32 cellular contexts compared by ENCODE assay signal in the genomic region with DNA sequence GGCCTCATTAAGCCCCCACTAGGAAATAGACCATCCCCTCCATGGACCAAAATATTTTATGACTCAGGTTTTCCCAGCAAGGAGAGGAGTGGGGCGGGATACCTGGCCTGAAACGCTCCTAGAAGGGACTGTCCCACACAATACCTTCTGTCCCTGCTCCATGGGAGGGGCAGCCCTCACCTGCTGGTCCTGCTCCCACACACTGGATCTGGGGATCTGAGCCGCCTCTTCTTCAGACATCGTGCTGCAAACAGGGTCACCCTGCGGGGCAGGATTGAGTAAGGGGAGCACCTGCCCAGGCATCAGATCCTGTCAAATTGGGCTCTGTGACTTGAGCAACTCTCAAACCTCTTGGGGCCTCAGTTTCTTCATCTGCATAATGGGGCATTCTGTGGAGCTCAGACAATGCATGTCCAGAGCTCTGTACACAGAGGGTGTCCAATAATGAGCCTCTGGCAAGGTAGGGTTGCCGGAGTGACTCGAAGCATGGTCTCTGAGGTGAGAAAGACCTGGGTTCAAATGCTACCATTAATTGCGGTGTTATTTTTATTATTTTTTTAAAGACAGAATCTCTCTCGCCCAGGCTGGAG. TPM values are rescaled to one million over a fixed set of nuclear protein-coding genes. Genes with fewer than 3 reads are reported as not detected.
"Had no signal": no experiment of that assay in that cellular context is flagged by ENCODE, and none has a peak within 500 bp of the region (broad histone marks: within the 10 kb centered on the region; RNA-seq: fewer than 3 reads in every experiment).

No MANE protein-coding gene starts in this region.

- H3K27me3 ChIP-seq: adrenal gland, dorsolateral prefrontal cortex had no signal

- H3K4me3 ChIP-seq: lung, mucosa of descending colon, smooth muscle cell, suprapubic skin, tibial artery had no signal

- H3K27ac ChIP-seq: coronary artery, sigmoid colon, suprapubic skin, tibial artery had no signal

- FAIRE-seq: endothelial cell of umbilical vein, TTC549 had no signal

- DNase-seq: activated CD4-positive, alpha-beta T cell treated with anti-CD3 and anti-CD28 coated beads for 48 hours; activated CD4-positive, alpha-beta T cell treated with anti-CD3 and anti-CD28 coated beads, Interleukin-2, amount 50 U/mL, for 48 hours; activated CD8-positive, alpha-beta memory T cell treated with anti-CD3 and anti-CD28 coated beads for 24 hours; activated effector memory CD4-positive, alpha-beta T cell treated with Interleukin-2 at 50 U/mL for 16 hours; activated naive CD4-positive, alpha-beta T cell treated with Interleukin-2 at 50 U/mL for 16 hours; aorta; dorsolateral prefrontal cortex; effector memory CD4-positive, alpha-beta T cell; heart left ventricle; sigmoid colon; stimulated activated CD4-positive, alpha-beta T cell treated with anti-CD3 and anti-CD28 coated beads, Interleukin-1b, Interleukin-23, amount 100 ng/mL, for 48 hours; stimulated activated CD4-positive, alpha-beta T cell treated with anti-CD3 and anti-CD28 coated beads, Interleukin-4, amount 100 ng/mL, for 4 hours; stimulated activated CD8-positive, alpha-beta memory T cell treated with anti-CD3 and anti-CD28 coated beads, Interleukin-4, amount 100 ng/mL, for 48 hours; stimulated activated naive B cell treated with anti-CD40 and anti-IgM and Interleukin-4, amounts not matched to agents 10 μg/mL and 1 μg/mL and 100 μg/mL, for 72 hours; T-helper 9 cell; tibial artery; WERI-Rb-1 had no signal

- H3K36me3 ChIP-seq: adrenal gland, heart left ventricle, sigmoid colon, suprapubic skin, tibial artery, WERI-Rb-1 had no signal

- ATAC-seq: activated CD4-positive, CD25-positive, alpha-beta regulatory T cell treated with anti-CD3 and anti-CD28 coated beads, Interleukin-2, amount 50 U/mL, for 24 hours had no signal

- H3K9me3 ChIP-seq: adrenal gland, heart left ventricle, mucosa of descending colon, sigmoid colon, suprapubic skin, tibial artery had no signal

RNA-seq across cellular contexts. Expression of a gene that starts 1.1 kb away (rescaled TPM):
- total RNA-seq: fibroblast of lung; fibroblast of villous mesenchyme; kidney epithelial cell; myocyte; natural killer cell treated with Interleukin-12 subunit alpha and Interleukin-12 subunit beta and Interleukin-15 and Interleukin-18, amount 100 ng/mL, for 72 hours; osteocyte; smooth muscle cell had no signal

RNA-seq across cellular contexts. Expression of a gene that starts 5.9 kb away (rescaled TPM):
- total RNA-seq: fibroblast of lung, fibroblast of villous mesenchyme, osteocyte, smooth muscle cell had no signal

RNA-seq across cellular contexts. Expression of a gene that starts 15.6 kb away (rescaled TPM):
- total RNA-seq: endothelial cell of umbilical vein; natural killer cell treated with Interleukin-12 subunit alpha and Interleukin-12 subunit beta and Interleukin-15 and Interleukin-18, amount 100 ng/mL, for 72 hours; osteocyte; smooth muscle cell had no signal
